In the genomic region with DNA sequence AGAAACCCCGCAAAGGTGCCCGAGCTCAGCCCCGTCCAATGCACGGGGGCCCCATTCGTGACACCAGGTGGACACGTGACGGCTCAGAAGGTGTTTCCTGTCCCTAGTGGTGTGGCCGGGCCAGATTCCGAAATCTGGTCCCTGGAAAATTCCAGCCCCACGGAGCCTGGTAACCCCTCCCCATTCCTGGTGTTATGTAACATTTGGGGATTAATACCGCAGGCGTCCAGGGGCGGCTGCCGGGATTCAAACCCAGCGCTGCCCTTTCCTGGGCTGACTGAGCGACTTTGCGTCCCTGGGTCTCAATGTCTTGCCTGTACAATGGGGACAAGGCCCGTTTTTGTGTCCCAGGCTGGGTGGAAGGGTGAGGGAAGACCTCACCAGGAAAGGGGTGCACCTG, we compare ENCODE assay signal across 37 cellular contexts. TPM values are rescaled to one million over a fixed set of nuclear protein-coding genes. Genes with fewer than 3 reads are reported as not detected.
"Had no signal": no experiment of that assay in that cellular context is flagged by ENCODE, and none has a peak within 500 bp of the region (broad histone marks: within the 10 kb centered on the region; RNA-seq: fewer than 3 reads in every experiment).

No MANE protein-coding gene starts in this region.

- H3K4me3 ChIP-seq: ascending aorta, left lung, lower lobe of right lung, upper lobe of left lung had no signal

- H3K36me3 Mint-ChIP-seq: activated naive CD8-positive, alpha-beta T cell treated with anti-CD3 and anti-CD28 coated beads for 36 hours; natural killer cell; stimulated activated effector memory CD8-positive, alpha-beta T cell treated with anti-CD3 and anti-CD28 coated beads, Interleukin-12 subunit alpha, Interleukin-12 subunit beta, amount 100 ng/mL, for 72 hours had no signal

- H3K27ac ChIP-seq: ascending aorta, brain microvascular endothelial cell, foreskin keratinocyte, left lung, lower lobe of right lung, neural progenitor cell, sigmoid colon, upper lobe of left lung had no signal

- H3K9me3 ChIP-seq: ascending aorta, heart right ventricle, left lung, lower lobe of right lung, sigmoid colon, upper lobe of left lung had no signal

- H3K27ac Mint-ChIP-seq: activated CD4-positive, alpha-beta T cell treated with anti-CD3 and anti-CD28 coated beads for 36 hours; activated naive CD4-positive, alpha-beta T cell treated with anti-CD3 and anti-CD28 coated beads for 36 hours; activated naive CD8-positive, alpha-beta T cell treated with anti-CD3 and anti-CD28 coated beads for 36 hours; activated T-helper 1 cell treated with anti-CD3 and anti-CD28 coated beads, Interleukin-12 subunit alpha, Interleukin-12 subunit beta, Interleukin-2, Interleukin-4 antibody, amounts not matched to agents 30 ng/mL and 10 ng/mL and 1 ng/mL, durations not matched to agents 14 hours and 24 hours and 36 hours; dendritic cell treated with granulocyte-macrophage colony-stimulating factor and Interleukin-4, amounts not matched to agents 40 ng/mL and 50 ng/mL, for 4 days; endodermal cell; natural killer cell; neural progenitor cell; progenitor cell of endocrine pancreas; stimulated activated effector memory CD8-positive, alpha-beta T cell treated with anti-CD3 and anti-CD28 coated beads, Interleukin-12 subunit alpha, Interleukin-12 subunit beta, amount 100 ng/mL, for 72 hours; stimulated activated naive CD8-positive, alpha-beta T cell treated with anti-CD3 and anti-CD28 coated beads, Interleukin-15, Interleukin-2, amounts not matched to agents 100 ng/mL and 50 ng/mL, for 24 hours had no signal

- H3K4me1 ChIP-seq: ascending aorta, foreskin keratinocyte, lower lobe of right lung, neural progenitor cell had no signal

- H3K36me3 ChIP-seq: ascending aorta, brain microvascular endothelial cell, heart right ventricle, left lung, lower lobe of right lung, neural progenitor cell, sigmoid colon, upper lobe of left lung had no signal

- H3K9ac ChIP-seq: neural progenitor cell had no signal

- H2AFZ ChIP-seq: neural progenitor cell had no signal

- DNase-seq: activated CD4-positive, alpha-beta T cell treated with anti-CD3 and anti-CD28 coated beads for 36 hours; activated CD4-positive, alpha-beta T cell treated with anti-CD3 and anti-CD28 coated beads, Interleukin-2, amount 50 U/mL, for 4 hours; activated CD4-positive, CD25-positive, alpha-beta regulatory T cell; activated CD8-positive, alpha-beta memory T cell treated with anti-CD3 and anti-CD28 coated beads, Interleukin-2, amount 50 U/mL, for 4 hours; activated effector memory CD4-positive, alpha-beta T cell treated with anti-CD3 and anti-CD28 coated beads, Interleukin-2, amount 50 U/mL, for 16 hours; activated naive CD4-positive, alpha-beta T cell treated with anti-CD3 and anti-CD28 coated beads for 36 hours; activated naive CD8-positive, alpha-beta T cell treated with anti-CD3 and anti-CD28 coated beads for 36 hours; activated T-cell treated with anti-CD3 and anti-CD28 coated beads, Interleukin-2, amount 50 U/mL, for 1 hour; brain microvascular endothelial cell; endodermal cell; foreskin keratinocyte; heart right ventricle; kidney glomerular epithelial cell; left lung; lower lobe of right lung; mesenchymal stem cell; natural killer cell; sigmoid colon; small intestine; stimulated activated CD4-positive, alpha-beta T cell treated with anti-CD3 and anti-CD28 coated beads, Interleukin-4, amount 100 ng/mL, for 24 hours; upper lobe of left lung had no signal

- H3K4me3 Mint-ChIP-seq: activated CD4-positive, alpha-beta T cell treated with anti-CD3 and anti-CD28 coated beads for 36 hours; activated naive CD4-positive, alpha-beta T cell treated with anti-CD3 and anti-CD28 coated beads for 36 hours; activated naive CD8-positive, alpha-beta T cell treated with anti-CD3 and anti-CD28 coated beads for 36 hours; activated T-helper 1 cell treated with anti-CD3 and anti-CD28 coated beads, Interleukin-12 subunit alpha, Interleukin-12 subunit beta, Interleukin-2, Interleukin-4 antibody, amounts not matched to agents 30 ng/mL and 10 ng/mL and 1 ng/mL, durations not matched to agents 14 hours and 24 hours and 36 hours; dendritic cell treated with granulocyte-macrophage colony-stimulating factor and Interleukin-4, amounts not matched to agents 40 ng/mL and 50 ng/mL, for 4 days; natural killer cell; stimulated activated effector memory CD8-positive, alpha-beta T cell treated with anti-CD3 and anti-CD28 coated beads, Interleukin-12 subunit alpha, Interleukin-12 subunit beta, amount 100 ng/mL, for 72 hours; stimulated activated naive CD8-positive, alpha-beta T cell treated with anti-CD3 and anti-CD28 coated beads, Interleukin-15, Interleukin-2, amounts not matched to agents 100 ng/mL and 50 ng/mL, for 24 hours had no signal

- ATAC-seq: activated CD4-positive, alpha-beta T cell treated with anti-CD3 and anti-CD28 coated beads for 36 hours; esophagus mucosa; foreskin keratinocyte; left lung; lower lobe of right lung; natural killer cell; stimulated activated effector memory CD8-positive, alpha-beta T cell treated with anti-CD3 and anti-CD28 coated beads, Interleukin-12 subunit alpha, Interleukin-12 subunit beta, amount 100 ng/mL, for 72 hours had no signal

- H3K9me3 Mint-ChIP-seq: activated naive CD4-positive, alpha-beta T cell treated with anti-CD3 and anti-CD28 coated beads for 36 hours; activated naive CD8-positive, alpha-beta T cell treated with anti-CD3 and anti-CD28 coated beads for 36 hours; activated T-helper 1 cell treated with anti-CD3 and anti-CD28 coated beads, Interleukin-12 subunit alpha, Interleukin-12 subunit beta, Interleukin-2, Interleukin-4 antibody, amounts not matched to agents 30 ng/mL and 10 ng/mL and 1 ng/mL, durations not matched to agents 14 hours and 24 hours and 36 hours; dendritic cell treated with granulocyte-macrophage colony-stimulating factor and Interleukin-4, amounts not matched to agents 40 ng/mL and 50 ng/mL, for 4 days; endodermal cell; natural killer cell; stimulated activated effector memory CD8-positive, alpha-beta T cell treated with anti-CD3 and anti-CD28 coated beads, Interleukin-12 subunit alpha, Interleukin-12 subunit beta, amount 100 ng/mL, for 72 hours; stimulated activated naive CD8-positive, alpha-beta T cell treated with anti-CD3 and anti-CD28 coated beads, Interleukin-15, Interleukin-2, amounts not matched to agents 100 ng/mL and 50 ng/mL, for 24 hours had no signal

RNA-seq across cellular contexts. Expression of a gene that starts 1.0 kb away (rescaled TPM):
- total RNA-seq: activated CD4-positive, alpha-beta T cell treated with anti-CD3 and anti-CD28 coated beads for 36 hours; activated CD8-positive, alpha-beta memory T cell treated with anti-CD3 and anti-CD28 coated beads for 36 hours; activated naive CD4-positive, alpha-beta T cell treated with anti-CD3 and anti-CD28 coated beads for 36 hours; activated naive CD8-positive, alpha-beta T cell treated with anti-CD3 and anti-CD28 coated beads for 36 hours; activated T-helper 1 cell treated with anti-CD3 and anti-CD28 coated beads, Interleukin-12 subunit alpha, Interleukin-12 subunit beta, Interleukin-2, Interleukin-4 antibody, amounts not matched to agents 30 ng/mL and 10 ng/mL and 1 ng/mL, durations not matched to agents 14 hours and 24 hours and 36 hours; ascending aorta; cardiac septum; esophagus mucosa; foreskin keratinocyte; glomerular endothelial cell; left lung; lower lobe of right lung; mononuclear cell; natural killer cell; omental fat pad; renal cortical epithelial cell; subcutaneous adipose tissue; T-helper 1 cell treated with Interleukin-12 subunit alpha and Interleukin-12 subunit beta and Interleukin-4 antibody, amounts not matched to agents 30 ng/mL and 1 ng/mL, for 36 hours; upper lobe of left lung had no signal
- polyA plus RNA-seq: foreskin keratinocyte had no signal
